Comparison of ENCODE assay signal across 8 cellular contexts in genomic region chr19:54115071-54116063, GRCh38. TPM values are rescaled to one million over a fixed set of nuclear protein-coding genes. Genes with fewer than 3 reads are reported as not detected.
DNase-seq lines count a peak whose midpoint lies in the region; ATAC-seq and TF ChIP-seq lines count a peak whose summit lies in the region.

TSS of gene PRPF31 (plus strand) at chr19:54115754. CDS start at chr19:54118279, 2,525 bp downstream.
TSS of gene TFPT (minus strand) at chr19:54115657. CDS start at chr19:54115269, 388 bp downstream.

- peak within 1 kb of the TSS; percentile 100 for H3K4me3 ChIP-seq in LNCaP clone FGC (ENCODE audit: low read depth, low read length)
- H3K4me3 ChIP-seq in fibroblast of mammary gland (ENCODE audit: control insufficient read depth, low read depth, low read length) = peak within 1 kb of the TSS; percentile 92

- peak within 1 kb of the TSS; percentile 91 for H3K4me3 Mint-ChIP-seq in activated T-helper 17 cell treated with anti-CD3 and anti-CD28 coated beads, Interleukin-2, amount 50 U/mL, for 72 hours
- peak within 1 kb of the TSS; percentile 87 to 98 (median 93) for H3K4me3 Mint-ChIP-seq in naive thymus-derived CD8-positive, alpha-beta T cell

- H3K27me3 Mint-ChIP-seq in activated T-helper 17 cell treated with anti-CD3 and anti-CD28 coated beads, Interleukin-2, amount 50 U/mL, for 72 hours = no peaks in the 10 kb centered on the region
- H3K27me3 Mint-ChIP-seq in naive thymus-derived CD8-positive, alpha-beta T cell = peaks cover 0 to 4% (median 0%) of the 10 kb centered on the region in 5 donors

- DNase-seq in Daoy (ENCODE audit: low read depth) (peak; percentile 98), GOT3 (lab: John Stamatoyannopoulos, UW) (peak; percentile 76), LNCaP clone FGC (ENCODE audit: low read depth) (peak; percentile 96), RWPE1 (ENCODE audit: low spot score) (peak; percentile 99), fibroblast of mammary gland (ENCODE audit: low read depth) (peak; percentile 98)
- peak; percentile 79 to 100 (median 96) for DNase-seq in naive thymus-derived CD8-positive, alpha-beta T cell
- peak; percentile 92 to 99 (median 96) for DNase-seq in stimulated activated naive CD4-positive, alpha-beta T cell (lab: John Stamatoyannopoulos, UW)

- TF ChIP-seq CTCF in LNCaP clone FGC (IDR thresholded peaks at IDR 0.05; ENCODE audit: control insufficient read depth, extremely low read depth, insufficient read depth) (no peak), RWPE1 (conservative IDR thresholded peaks at IDR 0.05; ENCODE audit: low read depth) (no peak), fibroblast of mammary gland (conservative IDR thresholded peaks at IDR 0.05; ENCODE audit: control insufficient read depth, insufficient read depth, low read depth, low read length) (no peak)

- CTCF ChIA-PET in RWPE1 (lab: Yijun Ruan, JAX) = no interaction called here

- H3K36me3 Mint-ChIP-seq in activated T-helper 17 cell treated with anti-CD3 and anti-CD28 coated beads, Interleukin-2, amount 50 U/mL, for 72 hours (ENCODE audit: low read depth) = peaks cover 80% of the 10 kb centered on the region
- peaks cover 0 to 40% (median 8%) of the 10 kb centered on the region in 3 donors for H3K36me3 Mint-ChIP-seq in naive thymus-derived CD8-positive, alpha-beta T cell

- peak; percentile 96 for ATAC-seq in activated T-helper 17 cell treated with anti-CD3 and anti-CD28 coated beads, Interleukin-2, amount 50 U/mL, for 72 hours (replicated peaks)
- peak; percentile 87 to 89 for ATAC-seq in naive thymus-derived CD8-positive, alpha-beta T cell

- H3K27ac Mint-ChIP-seq in activated T-helper 17 cell treated with anti-CD3 and anti-CD28 coated beads, Interleukin-2, amount 50 U/mL, for 72 hours = peak within 1 kb of the TSS; percentile 94
- peak within 1 kb of the TSS; percentile 89 to 99 (median 95) for H3K27ac Mint-ChIP-seq in naive thymus-derived CD8-positive, alpha-beta T cell

- H3K9me3 Mint-ChIP-seq in activated T-helper 17 cell treated with anti-CD3 and anti-CD28 coated beads, Interleukin-2, amount 50 U/mL, for 72 hours = no peaks in the 10 kb centered on the region
- H3K9me3 Mint-ChIP-seq in naive thymus-derived CD8-positive, alpha-beta T cell = no peaks in the 10 kb centered on the region

- H3K4me1 Mint-ChIP-seq in activated T-helper 17 cell treated with anti-CD3 and anti-CD28 coated beads, Interleukin-2, amount 50 U/mL, for 72 hours = peaks cover 18% of the 10 kb centered on the region
- H3K4me1 Mint-ChIP-seq in naive thymus-derived CD8-positive, alpha-beta T cell = peaks cover 16 to 50% (median 36%) of the 10 kb centered on the region in 4 donors

- POLR2A ChIA-PET in RWPE1 (lab: Yijun Ruan, JAX; ENCODE audit: low non-redundant PET) = interaction anchor here (0.6 to 1.1 kb wide), 4 partner anchors 9 to 21 kb away, joined by 3 to 5 read pairs (median 4); no protein-coding TSS in a partner anchor
- POLR2A ChIA-PET in naive thymus-derived CD8-positive, alpha-beta T cell (lab: Charles Lee) = interaction anchor here (0.6 to 4.1 kb wide), 19 partner anchors 8 to 1013 kb away, joined by 3 to 86 read pairs (median 4); partner anchors contain the start of genes CNOT3, LENG1, LENG8 and LENG9

- H3K27ac ChIP-seq in RWPE1 = peak within 1 kb of the TSS; percentile 87

RNA-seq across cellular contexts. Expression of gene PRPF31, which starts in this region (rescaled TPM):
- total RNA-seq in Daoy (2014; rRNA removed; shearing (Covaris generic)) = 78.8 and 92.3 TPM in 2 replicates
- total RNA-seq in activated T-helper 17 cell treated with anti-CD3 and anti-CD28 coated beads, Interleukin-2, amount 50 U/mL, for 72 hours = 10 to 100 TPM; 56.4 to 99.2 TPM
- total RNA-seq in naive thymus-derived CD8-positive, alpha-beta T cell = 10 to 100 TPM; 76.4 to 86.8 TPM
- 10 to 100 TPM; 64.0 to 82.4 (median 80.8) TPM for polyA plus RNA-seq in naive thymus-derived CD8-positive, alpha-beta T cell

RNA-seq across cellular contexts. Expression of gene TFPT, which starts in this region (rescaled TPM):
- 60.2 and 101 TPM in 2 replicates for total RNA-seq in Daoy (2014; rRNA removed; shearing (Covaris generic))
- 10 to 100 TPM; 31.4 to 47.3 TPM for total RNA-seq in activated T-helper 17 cell treated with anti-CD3 and anti-CD28 coated beads, Interleukin-2, amount 50 U/mL, for 72 hours
- 10 to 100 TPM; 14.2 to 16.8 TPM for total RNA-seq in naive thymus-derived CD8-positive, alpha-beta T cell
- polyA plus RNA-seq in naive thymus-derived CD8-positive, alpha-beta T cell = 10 to 100 TPM; 17.4 to 24.4 (median 23.0) TPM

Comparison
In these comparisons a context has a peak if more than half of its experiments do, and no peak if none do; other contexts are left out.
1. Peak in every context shown above with its lines: DNase-seq, ATAC-seq, H3K4me3 ChIP-seq and H3K27ac ChIP-seq.